ENCODE assay signal across 9 cellular contexts in genomic region chr6:82679232-82679631, GRCh38.
"Had no signal": no experiment of that assay in that cellular context is flagged by ENCODE, and none has a peak within 500 bp of the region (broad histone marks: within the 10 kb centered on the region; RNA-seq: fewer than 3 reads in every experiment).

No MANE protein-coding gene starts in this region.

- H3K9me3 ChIP-seq: HAP-1 had no signal

- H3K4me3 ChIP-seq: GM23248, HAP-1 had no signal

- H3K4me1 ChIP-seq: HAP-1 had no signal

- H3K27ac ChIP-seq: GM23248, HL-60 had no signal

- H3K9ac ChIP-seq: GM23248 had no signal

- DNase-seq: GM23248, GOT3, H7, HFFc6, Kasumi-1, KG1 had no signal

- ATAC-seq: HCT116 had no signal

- H3K36me3 ChIP-seq: HAP-1 had no signal

- H2AFZ ChIP-seq: GM23248 had no signal
